12 cellular contexts compared by ENCODE assay signal in genomic region chr21:25970254-25970930, GRCh38.
DNase-seq lines count a peak whose midpoint lies in the region; ATAC-seq, FAIRE-seq and TF ChIP-seq lines count a peak whose summit lies in the region.
"Had no signal": no experiment of that assay in that cellular context is flagged by ENCODE, and none has a peak within 500 bp of the region (broad histone marks: within the 10 kb centered on the region; RNA-seq: fewer than 3 reads in every experiment).

No MANE protein-coding gene starts in this region.

- FAIRE-seq in GM12891 (lab: Jason Lieb, UNC), result no peak

- no peak for TF ChIP-seq CTCF in VCaP (conservative IDR thresholded peaks at IDR 0.05)

- intact Hi-C loops in left cardiac atrium (cut with DNase I), result no loop called here

- ATAC-seq in left cardiac atrium, result peak; percentile 67 to 78
- ATAC-seq in GM18907 (IDR thresholded peaks at IDR 0.05; ENCODE audit: unreplicated experiment), result no peak
- no peak for ATAC-seq in HG03442 (IDR thresholded peaks at IDR 0.05; ENCODE audit: unreplicated experiment)

- no peak for TF ChIP-seq POLR2A in GM12891 (IDR thresholded peaks at IDR 0.05; ENCODE audit: low read depth, low read length)

- peak; percentile 16 for DNase-seq in COLO829 (ENCODE audit: low spot score)
- DNase-seq in left cardiac atrium, result peak; percentile 29
- DNase-seq in pons (ENCODE audit: low spot score), result peak; percentile 98
- DNase-seq in GM12891 (ENCODE audit: insufficient read length, low spot score), result no peak
- DNase-seq in NCI-H524 (lab: John Stamatoyannopoulos, UW), result no peak
- DNase-seq: activated CD4-positive, alpha-beta T cell treated with anti-CD3 and anti-CD28 coated beads for 1 hour; activated CD8-positive, alpha-beta memory T cell treated with anti-CD3 and anti-CD28 coated beads, Interleukin-2, amount 50 U/mL, for 48 hours; NCI-H2107; tibial artery had no signal

- H3K27ac ChIP-seq in VCaP, result peak overlapping the region; percentile 50
- H3K27ac ChIP-seq: tibial artery had no signal

TF ChIP-seq in GM12891, 5 proteins besides CTCF, POLR2A, EP300 and RAD21:
- TF ChIP-seq SPI1 (IDR thresholded peaks at IDR 0.05; ENCODE audit: low read depth, low read length) (no peak), POLR2AphosphoS5 (IDR thresholded peaks at IDR 0.05; ENCODE audit: low read depth, low read length) (no peak), POU2F2 (IDR thresholded peaks at IDR 0.05; ENCODE audit: low read depth, low read length) (no peak), TAF1 (IDR thresholded peaks at IDR 0.05; ENCODE audit: low read depth, low read length) (no peak), PAX5 (IDR thresholded peaks at IDR 0.05; ENCODE audit: insufficient read depth, low read length, severe bottlenecking) (no peak)
TF ChIP-seq in GM12891: peak in this region for 0.

Comparison
In these comparisons a context has a peak if more than half of its experiments do, and no peak if none do; other contexts are left out.
1. DNase-seq: peak in COLO829 (single experiment), left cardiac atrium (single experiment) and pons (single experiment); none in GM12891 (single experiment) and NCI-H524 (0 of 2).
2. ATAC-seq: peak in left cardiac atrium (2 of 2); none in GM18907 (single experiment) and HG03442 (single experiment).